Comparison of ENCODE assay signal across 8 cellular contexts in the genomic region with DNA sequence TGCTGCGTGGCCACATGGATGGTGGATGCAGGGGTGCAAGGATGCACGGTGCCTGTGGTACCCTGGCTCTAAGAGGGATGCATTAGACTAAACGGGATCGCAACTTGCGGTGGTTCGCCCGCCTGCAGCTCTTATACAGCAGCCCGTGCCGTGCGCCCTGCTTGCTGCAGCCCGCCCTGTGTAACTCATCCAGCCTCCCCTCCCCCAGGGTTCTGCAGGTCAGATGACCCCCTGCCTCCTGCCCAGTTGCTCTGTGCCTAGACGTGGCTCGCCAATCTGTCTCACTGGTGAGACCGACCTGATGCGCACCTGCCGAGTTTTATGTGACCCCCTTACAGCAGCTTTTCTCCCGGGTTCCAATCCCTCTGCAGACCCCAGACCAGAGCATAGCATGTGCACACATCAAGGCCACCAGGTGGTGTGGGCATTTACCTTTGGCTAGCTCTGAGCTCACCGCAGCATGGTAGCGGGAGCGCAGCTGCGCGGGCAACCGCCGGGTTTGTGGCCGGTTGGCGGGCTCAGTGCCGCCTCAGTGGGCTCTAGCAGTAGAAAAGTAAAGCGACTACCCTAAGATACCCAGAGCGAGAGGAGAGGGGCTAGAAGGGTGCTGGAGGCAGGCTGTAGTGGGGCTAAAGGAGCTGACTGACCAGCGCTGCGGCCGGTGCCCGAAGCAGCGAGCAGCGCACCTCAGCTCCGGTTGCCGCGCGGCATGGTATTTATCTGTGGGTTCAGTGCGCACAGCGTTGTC. TPM values are rescaled to one million over a fixed set of nuclear protein-coding genes. Genes with fewer than 3 reads are reported as not detected.
DNase-seq lines count a peak whose midpoint lies in the region; ATAC-seq, FAIRE-seq and TF ChIP-seq lines count a peak whose summit lies in the region.

No MANE protein-coding gene starts in this region.

- POLR2A ChIA-PET in AG04450 (lab: Yijun Ruan, JAX) = interaction anchor here (1.5 kb wide), 1 partner anchor 38 kb away, joined by 3 read pairs; no protein-coding TSS in a partner anchor

- peaks cover 12% of the 10 kb centered on the region for H3K4me1 ChIP-seq in mucosa of stomach (ENCODE audit: control insufficient read depth, insufficient read depth, low read length)

- H3K9ac ChIP-seq in mucosa of stomach (ENCODE audit: low read length) = no peak overlapping the region

- H3K27me3 ChIP-seq in AG04450 (ENCODE audit: control insufficient read depth, insufficient read depth, low read length) = peaks cover 37% of the 10 kb centered on the region
- peaks cover 7% of the 10 kb centered on the region for H3K27me3 ChIP-seq in bronchial epithelial cell (ENCODE audit: control insufficient read depth, insufficient read depth, low read length)
- peaks cover 59% of the 10 kb centered on the region for H3K27me3 ChIP-seq in mucosa of stomach (ENCODE audit: control insufficient read depth, insufficient read depth, low read length)

- FAIRE-seq in bronchial epithelial cell (lab: Jason Lieb, UNC) = no peak

- no peak for DNase-seq in AG04450 (ENCODE audit: low read depth, low spot score)
- DNase-seq in bronchial epithelial cell (ENCODE audit: low read depth) = no peak
- no peak for DNase-seq in AG20443 (ENCODE audit: low spot score)
- DNase-seq in omental fat pad (ENCODE audit: low spot score) = no peak
- DNase-seq in NCI-H1417 (lab: John Stamatoyannopoulos, UW) = no peak

- H3K27ac ChIP-seq in AG04450 (ENCODE audit: low read depth, low read length) = no peak overlapping the region

- ATAC-seq in HG03175 (IDR thresholded peaks at IDR 0.05; ENCODE audit: unreplicated experiment) (peak; percentile 5), omental fat pad (ENCODE audit: low FRiP score) (no peak), GM18861 (IDR thresholded peaks at IDR 0.05; ENCODE audit: unreplicated experiment) (no peak)

- H3K9me3 ChIP-seq in AG04450 (ENCODE audit: control insufficient read depth, insufficient read depth, low read length) = peaks cover 50% of the 10 kb centered on the region
- no peaks in the 10 kb centered on the region for H3K9me3 ChIP-seq in mucosa of stomach (ENCODE audit: control insufficient read depth, low read length)

- no peak for TF ChIP-seq CTCF in AG04450 (IDR thresholded peaks at IDR 0.05; ENCODE audit: low read depth, low read length)
- TF ChIP-seq CTCF in bronchial epithelial cell (IDR thresholded peaks at IDR 0.05; ENCODE audit: insufficient read depth, low read length, severe bottlenecking) = no peak
- no peak for TF ChIP-seq CTCF in omental fat pad (IDR thresholded peaks at IDR 0.05)

- H3K4me3 ChIP-seq in AG04450 (ENCODE audit: low read depth, low read length) = peak overlapping the region; percentile 75
- H3K4me3 ChIP-seq in bronchial epithelial cell (ENCODE audit: low read depth, low read length) = peak overlapping the region; percentile 62
- peak overlapping the region; percentile 50 for H3K4me3 ChIP-seq in mucosa of stomach (ENCODE audit: low read length)

- no peaks in the 10 kb centered on the region for H3K36me3 ChIP-seq in bronchial epithelial cell (ENCODE audit: control insufficient read depth, insufficient read depth, low read length)
- no peaks in the 10 kb centered on the region for H3K36me3 ChIP-seq in mucosa of stomach (ENCODE audit: control insufficient read depth, insufficient read depth, low read length)

- CTCF ChIA-PET in AG04450 (lab: Charles Lee) = interaction anchor here (0.8 kb wide), 1 partner anchor 19 kb away, joined by 4 read pairs; no protein-coding TSS in a partner anchor

RNA-seq across cellular contexts. Expression of gene GNAS-AS1, which starts 0.7 kb away (rescaled TPM):
- polyA plus RNA-seq in AG04450 (2011; rRNA removed) = 0.52 and 0.65 TPM in 2 replicates
- 0.48 and 1.1 TPM in 2 replicates for polyA minus RNA-seq in AG04450 (2011; rRNA and poly(A)+ RNA removed)
- total RNA-seq in bronchial epithelial cell (0.13 and 1.3 TPM in 2 replicates), omental fat pad (under 1 TPM in 1 of 4 donors, not detected in 3; 0.28 TPM)

RNA-seq across cellular contexts. Expression of gene GNAS, which starts 1.1 kb away (rescaled TPM):
- polyA plus RNA-seq in AG04450 (2011; rRNA removed) = 765 and 1,181 TPM in 2 replicates
- 1,147 and 1,540 TPM in 2 replicates for polyA minus RNA-seq in AG04450 (2011; rRNA and poly(A)+ RNA removed)
- total RNA-seq in bronchial epithelial cell (279 and 385 TPM in 2 replicates), omental fat pad (100 to 1,000 TPM; 606 to 837 (median 753) TPM)
